In the genomic region with DNA sequence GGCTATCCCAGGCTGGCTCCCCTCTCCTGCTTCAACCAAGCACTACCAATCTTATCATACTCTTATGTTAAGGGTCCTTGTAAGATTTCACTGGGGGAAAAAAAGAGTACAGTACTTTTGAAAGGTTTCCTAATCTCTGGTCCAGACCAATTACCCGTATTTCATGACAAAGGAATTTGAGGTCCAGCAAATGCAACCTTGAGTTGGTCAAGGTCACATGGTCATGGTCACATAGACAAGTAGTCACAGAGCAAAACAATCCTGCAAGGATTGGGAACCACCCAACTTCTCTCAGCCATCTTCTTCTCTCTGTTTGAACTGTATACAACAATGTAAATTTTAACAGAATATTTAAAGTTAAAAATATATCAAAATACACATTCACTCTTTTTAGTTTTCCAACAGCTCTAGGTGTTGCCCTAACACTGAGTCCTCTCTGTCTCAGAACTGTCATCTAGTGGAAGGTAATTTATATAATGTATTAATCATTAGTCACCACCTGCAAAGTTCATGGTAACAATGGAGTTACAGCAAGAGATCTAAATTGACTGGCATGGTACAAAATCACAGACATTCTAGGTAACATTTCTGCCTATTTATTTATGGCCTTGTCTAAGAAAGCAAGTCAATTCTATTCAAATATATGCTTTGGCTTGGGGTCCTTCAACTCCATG, we compare ENCODE assay signal across 27 cellular contexts. TPM values are rescaled to one million over a fixed set of nuclear protein-coding genes. Genes with fewer than 3 reads are reported as not detected.
DNase-seq lines count a peak whose midpoint lies in the region; ATAC-seq, FAIRE-seq and TF ChIP-seq lines count a peak whose summit lies in the region.
"Had no signal": no experiment of that assay in that cellular context is flagged by ENCODE, and none has a peak within 500 bp of the region (broad histone marks: within the 10 kb centered on the region; RNA-seq: fewer than 3 reads in every experiment).

No MANE protein-coding gene starts in this region.

- no peaks in the 10 kb centered on the region for H4K20me1 ChIP-seq in endothelial cell of umbilical vein (replicated peaks; ENCODE audit: control insufficient read depth, extremely low read depth, insufficient read depth, low read length)

- peak overlapping the region; percentile 53 for H3K9ac ChIP-seq in endothelial cell of umbilical vein (replicated peaks; ENCODE audit: extremely low read depth, insufficient read depth, low read length)

- no peaks in the 10 kb centered on the region for H3K9me1 ChIP-seq in endothelial cell of umbilical vein (replicated peaks; ENCODE audit: control insufficient read depth, extremely low read depth, insufficient read depth, low read length)

- no peak for TF ChIP-seq CTCF in MCF 10A (IDR thresholded peaks at IDR 0.05; ENCODE audit: unreplicated experiment)
- no peak for TF ChIP-seq CTCF in breast epithelium (IDR thresholded peaks at IDR 0.05)
- no peak for TF ChIP-seq CTCF in endothelial cell of umbilical vein (IDR thresholded peaks at IDR 0.05; ENCODE audit: extremely low read depth in 1 of 2, insufficient read depth in 1 of 2, low read depth in 1 of 2, low read length in 2 of 2)
- peak; percentile 40 for TF ChIP-seq CTCF in foreskin keratinocyte (conservative IDR thresholded peaks at IDR 0.05)
- no peak for TF ChIP-seq CTCF in upper lobe of right lung (IDR thresholded peaks at IDR 0.05)

- ATAC-seq in foreskin keratinocyte, result peak; percentile 65
- ATAC-seq in upper lobe of right lung, result peak; percentile 26
- ATAC-seq: CD8-positive, alpha-beta T cell; HCT116; Panc1 had no signal

- H3K4me3 Mint-ChIP-seq in MCF 10A (ENCODE audit: unreplicated experiment), result no peak overlapping the region
- H3K4me3 Mint-ChIP-seq: B cell; CD8-positive, alpha-beta T cell had no signal

- DNase-seq in MCF 10A (ENCODE audit: unreplicated experiment) (peak; percentile 8), breast epithelium (ENCODE audit: low spot score in 2 of 2) (no peak), endothelial cell of umbilical vein (ENCODE audit: low read depth, low spot score) (peak; percentile 23), foreskin keratinocyte (no peak), upper lobe of right lung (no peak), GM19238 (ENCODE audit: insufficient read length, low spot score) (no peak), NCI-H1105 (lab: John Stamatoyannopoulos, UW) (no peak)
- no peak for DNase-seq in activated CD4-positive, CD25-positive, alpha-beta regulatory T cell treated with anti-CD3 and anti-CD28 coated beads, Interleukin-2, amount 50 U/mL, for 72 hours
- DNase-seq: CD8-positive, alpha-beta T cell; DMS 273 treated with DMSO at 0.1 percent for 48 hours; DMS79; GF-D8; Karpas-422; MV-4-11; NCI-H1105 treated with DMSO at 0.1 percent for 48 hours; NCI-H146; NCI-H2029; NCI-H446; NCI-H524 treated with DMSO at 0.1 percent for 48 hours; SHP77 treated with DMSO at 0.1 percent for 48 hours had no signal

- H3K9me3 Mint-ChIP-seq in MCF 10A (ENCODE audit: unreplicated experiment), result no peaks in the 10 kb centered on the region
- H3K9me3 Mint-ChIP-seq: CD8-positive, alpha-beta T cell had no signal

- CTCF ChIA-PET in MCF 10A (lab: Yijun Ruan, JAX), result interaction anchor here (0.6 to 1.4 kb wide), 4 partner anchors 12 to 376 kb away, joined by 3 to 4 read pairs (median 4); no protein-coding TSS in a partner anchor
- CTCF ChIA-PET in endothelial cell of umbilical vein (lab: Charles Lee), result interaction anchor here (0.6 to 3.3 kb wide), 11 partner anchors 10 to 290 kb away, joined by 3 to 29 read pairs (median 3); no protein-coding TSS in a partner anchor

- FAIRE-seq in endothelial cell of umbilical vein (lab: Jason Lieb, UNC), result peak; percentile 42
- FAIRE-seq: GM12891 had no signal

- H3K4me1 ChIP-seq in breast epithelium (no peaks in the 10 kb centered on the region), endothelial cell of umbilical vein (ENCODE audit: control insufficient read depth, extremely low read depth, insufficient read depth, low read length) (peaks cover 21% of the 10 kb centered on the region), foreskin keratinocyte (peaks cover 42% of the 10 kb centered on the region), upper lobe of right lung (no peaks in the 10 kb centered on the region)

- no peak for TF ChIP-seq POLR2A in breast epithelium (IDR thresholded peaks at IDR 0.05)
- no peak for TF ChIP-seq POLR2A in endothelial cell of umbilical vein (IDR thresholded peaks at IDR 0.05; ENCODE audit: low read depth, low read length)

- POLR2A ChIA-PET in MCF 10A (lab: Yijun Ruan, JAX), result interaction anchor here (1.4 to 2.1 kb wide), 2 partner anchors 10 to 34 kb away, joined by 4 to 12 read pairs; no protein-coding TSS in a partner anchor
- POLR2A ChIA-PET in endothelial cell of umbilical vein (lab: Charles Lee), result interaction anchor here (0.6 to 1.8 kb wide), 2 partner anchors 34 to 363 kb away, joined by 3 to 4 read pairs; no protein-coding TSS in a partner anchor

- H3K79me2 ChIP-seq in endothelial cell of umbilical vein (ENCODE audit: control insufficient read depth, insufficient read depth, low read length), result no peaks in the 10 kb centered on the region

- no peak overlapping the region for H3K27ac Mint-ChIP-seq in MCF 10A (ENCODE audit: low read depth, unreplicated experiment)
- H3K27ac Mint-ChIP-seq: B cell; CD8-positive, alpha-beta T cell had no signal

- peaks cover 31% of the 10 kb centered on the region for H3K4me1 Mint-ChIP-seq in MCF 10A (ENCODE audit: insufficient read depth, unreplicated experiment)
- H3K4me1 Mint-ChIP-seq: B cell had no signal

- no peaks in the 10 kb centered on the region for H3K27me3 Mint-ChIP-seq in MCF 10A (ENCODE audit: insufficient read depth, unreplicated experiment)
- H3K27me3 Mint-ChIP-seq: B cell had no signal

- no TSS peak for BruUV-seq in MCF 10A (replicated peaks; lab: Mats Ljungman, UMichigan)
- no TSS peak for BruUV-seq in endothelial cell of umbilical vein (replicated peaks; lab: Mats Ljungman, UMichigan)

- no peak overlapping the region for H2AFZ ChIP-seq in endothelial cell of umbilical vein (ENCODE audit: low read depth, low read length)

- no peaks in the 10 kb centered on the region for H3K36me3 Mint-ChIP-seq in MCF 10A (ENCODE audit: insufficient read depth, unreplicated experiment)

- H3K27ac ChIP-seq in breast epithelium (no peak overlapping the region), endothelial cell of umbilical vein (ENCODE audit: insufficient read depth, low read depth, low read length) (peak overlapping the region; percentile 87), foreskin keratinocyte (no peak overlapping the region), upper lobe of right lung (no peak overlapping the region)
- H3K27ac ChIP-seq: 22Rv1, C4-2B, RWPE1 had no signal

- peak overlapping the region; percentile 42 for H3K4me2 ChIP-seq in endothelial cell of umbilical vein (ENCODE audit: insufficient read depth, low read length)

- H3K9me3 ChIP-seq in breast epithelium (no peaks in the 10 kb centered on the region), endothelial cell of umbilical vein (replicated peaks; ENCODE audit: control insufficient read depth, insufficient read depth, low read length) (no peaks in the 10 kb centered on the region), upper lobe of right lung (no peaks in the 10 kb centered on the region)

- no peaks in the 10 kb centered on the region for H3K27me3 ChIP-seq in breast epithelium
- H3K27me3 ChIP-seq in endothelial cell of umbilical vein (ENCODE audit: control insufficient read depth in 2 of 2, insufficient read depth in 2 of 2, low read length in 2 of 2), result no peaks in the 10 kb centered on the region
- no peaks in the 10 kb centered on the region for H3K27me3 ChIP-seq in foreskin keratinocyte
- H3K27me3 ChIP-seq in upper lobe of right lung, result no peaks in the 10 kb centered on the region

- H3K4me3 ChIP-seq in breast epithelium, result no peak overlapping the region
- H3K4me3 ChIP-seq in endothelial cell of umbilical vein (replicated peaks in 1 of 3; ENCODE audit: insufficient read depth in 1 of 3, low read depth in 1 of 3, low read length in 3 of 3), result no peak overlapping the region
- no peak overlapping the region for H3K4me3 ChIP-seq in upper lobe of right lung

- intact Hi-C loops in MCF 10A (cut with micrococcal nuclease) (no loop called here), breast epithelium (cut with DNase I; ENCODE audit: low total_unique reads) (no loop called here), endothelial cell of umbilical vein (cut with micrococcal nuclease) (loop anchor here (1.0 kb wide), 2 partner anchors 11 to 34 kb away; no protein-coding TSS in a partner anchor), upper lobe of right lung (cut with DNase I) (no loop called here)

- no peaks in the 10 kb centered on the region for H3K36me3 ChIP-seq in breast epithelium
- H3K36me3 ChIP-seq in endothelial cell of umbilical vein (ENCODE audit: control insufficient read depth in 2 of 2, extremely low read depth in 1 of 2, insufficient read depth in 2 of 2, low read length in 2 of 2), result no peaks in the 10 kb centered on the region
- no peaks in the 10 kb centered on the region for H3K36me3 ChIP-seq in upper lobe of right lung

- dilution Hi-C loops in endothelial cell of umbilical vein (cut with MboI; ENCODE audit: extremely low pct_ligation_motif_present, low sequenced_read_pairs), result no loop called here

TF ChIP-seq in endothelial cell of umbilical vein, 7 proteins besides CTCF, POLR2A, EP300 and RAD21 (continues in another document):
- no peak for TF ChIP-seq JUN (IDR thresholded peaks at IDR 0.05; ENCODE audit: borderline replicate concordance, insufficient read depth, insufficient read length, low read depth)
- TF ChIP-seq MAX (IDR thresholded peaks at IDR 0.05; ENCODE audit: insufficient read depth, insufficient read length), result no peak
- no peak for TF ChIP-seq POLR2AphosphoS5 (IDR thresholded peaks at IDR 0.05; ENCODE audit: insufficient read depth, low read depth, low read length)
- TF ChIP-seq FOS (IDR thresholded peaks at IDR 0.05; ENCODE audit: borderline replicate concordance, insufficient read depth, low read length), result no peak
- no peak for TF ChIP-seq EZH2 (IDR thresholded peaks at IDR 0.05; ENCODE audit: borderline replicate concordance, low read depth, low read length, severe bottlenecking)

RNA-seq across cellular contexts. Expression of gene DTNB, which starts 21.5 kb away (rescaled TPM):
- total RNA-seq in MCF 10A (2022) (22.7 and 26.3 TPM in 2 replicates), breast epithelium (10 to 100 TPM in 2 of 3 donors, 1 to 10 TPM in 1; 7.8 to 63.4 (median 44.9) TPM), endothelial cell of umbilical vein (13.9 and 17.0 TPM in 2 replicates), foreskin keratinocyte (20.3 and 23.3 TPM in 2 replicates), upper lobe of right lung (18.1 TPM)
- polyA plus RNA-seq in endothelial cell of umbilical vein (11.0 and 11.5 TPM in 2 replicates), foreskin keratinocyte (16.7 and 17.9 TPM in 2 replicates)
- 9.1 and 9.6 TPM in 2 replicates for polyA plus RNA-seq in endothelial cell of umbilical vein (2011; cell fraction: cytosol; rRNA removed)
- polyA plus RNA-seq in endothelial cell of umbilical vein (2011; cell fraction: nucleus; rRNA removed), result 17.7 and 18.8 TPM in 2 replicates
- 11.6 and 13.6 TPM in 2 replicates for polyA plus RNA-seq in endothelial cell of umbilical vein (2012)
- polyA minus RNA-seq in endothelial cell of umbilical vein, result 25.4 and 28.8 TPM in 2 replicates
- 10.8 TPM for polyA minus RNA-seq in endothelial cell of umbilical vein (2011; cell fraction: cytosol; rRNA and poly(A)+ RNA removed)
- polyA minus RNA-seq in endothelial cell of umbilical vein (2011; cell fraction: nucleus; rRNA and poly(A)+ RNA removed), result 37.2 and 68.2 TPM in 2 replicates

Comparison
In these comparisons a context has a peak if more than half of its experiments do, and no peak if none do; other contexts are left out.
1. DNase-seq: peak in MCF 10A (single experiment) and endothelial cell of umbilical vein (single experiment); none in breast epithelium (0 of 2), foreskin keratinocyte (0 of 2), upper lobe of right lung (single experiment), GM19238 (single experiment), NCI-H1105 (single experiment) and activated CD4-positive, CD25-positive, alpha-beta regulatory T cell treated with anti-CD3 and anti-CD28 coated beads, Interleukin-2, amount 50 U/mL, for 72 hours (single experiment).